17 cellular contexts compared by ENCODE assay signal in genomic region chr14:105326891-105327694, GRCh38. TPM values are rescaled to one million over a fixed set of nuclear protein-coding genes. Genes with fewer than 3 reads are reported as not detected.
DNase-seq lines count a peak whose midpoint lies in the region; TF ChIP-seq lines count a peak whose summit lies in the region.
"Had no signal": no experiment of that assay in that cellular context is flagged by ENCODE, and none has a peak within 500 bp of the region (broad histone marks: within the 10 kb centered on the region; RNA-seq: fewer than 3 reads in every experiment).

No MANE protein-coding gene starts in this region.

- DNase-seq in cardiac muscle cell (ENCODE audit: low read depth in 1 of 2, low spot score in 1 of 2) (no peak), nephron progenitor cell (peak; percentile 42), hepatic stellate cell (ENCODE audit: low spot score) (no peak), HT-29 (ENCODE audit: low spot score) (no peak), NCI-H345 treated with DMSO at 0.1 percent for 48 hours (lab: John Stamatoyannopoulos, UW; ENCODE audit: unreplicated experiment) (no peak)
- DNase-seq in activated naive CD4-positive, alpha-beta T cell treated with anti-CD3 and anti-CD28 coated beads for 36 hours, result no peak
- DNase-seq: activated naive CD4-positive, alpha-beta T cell treated with Interleukin-2 at 50 U/mL for 16 hours; CD8-positive, alpha-beta memory T cell; cortex of kidney; NCI-H187 treated with DMSO at 0.1 percent for 48 hours; PC-3; stomach had no signal

- peaks cover 100% of the 10 kb centered on the region for H4K20me1 ChIP-seq in BLaER1

- peaks cover 58% of the 10 kb centered on the region for H3K4me1 Mint-ChIP-seq in nephron progenitor cell
- H3K4me1 Mint-ChIP-seq in activated naive CD4-positive, alpha-beta T cell treated with anti-CD3 and anti-CD28 coated beads for 36 hours (ENCODE audit: low read depth), result peaks cover 39% of the 10 kb centered on the region

- H3K4me1 ChIP-seq in BLaER1, result peaks cover 99% of the 10 kb centered on the region
- H3K4me1 ChIP-seq in HEK293 (ENCODE audit: control insufficient read depth, insufficient read depth, low read length), result peaks cover 6% of the 10 kb centered on the region; the same call in 1 of the 2 replicates
- H3K4me1 ChIP-seq in cardiac muscle cell (ENCODE audit: low read depth), result peaks cover 55% of the 10 kb centered on the region

- H3K4me2 ChIP-seq in BLaER1, result peak overlapping the region; percentile 72

- peaks cover 15% of the 10 kb centered on the region for H3K36me3 Mint-ChIP-seq in nephron progenitor cell (ENCODE audit: low read depth)
- H3K36me3 Mint-ChIP-seq in activated naive CD4-positive, alpha-beta T cell treated with anti-CD3 and anti-CD28 coated beads for 36 hours (ENCODE audit: low read depth), result peaks cover 3% of the 10 kb centered on the region
- H3K36me3 Mint-ChIP-seq: natural killer cell treated with Interleukin-12 subunit alpha and Interleukin-12 subunit beta and Interleukin-15 and Interleukin-18, amount 100 ng/mL, for 72 hours had no signal

- no peaks in the 10 kb centered on the region for H3K27me3 Mint-ChIP-seq in nephron progenitor cell (ENCODE audit: low read depth, poor library complexity)
- H3K27me3 Mint-ChIP-seq in activated naive CD4-positive, alpha-beta T cell treated with anti-CD3 and anti-CD28 coated beads for 36 hours (ENCODE audit: low read depth), result no peaks in the 10 kb centered on the region
- H3K27me3 Mint-ChIP-seq: CD8-positive, alpha-beta memory T cell; natural killer cell treated with Interleukin-12 subunit alpha and Interleukin-12 subunit beta and Interleukin-15 and Interleukin-18, amount 100 ng/mL, for 72 hours had no signal

- no peaks in the 10 kb centered on the region for H3K27me3 ChIP-seq in BLaER1
- H3K27me3 ChIP-seq in cardiac muscle cell, result no peaks in the 10 kb centered on the region
- H3K27me3 ChIP-seq: gastroesophageal sphincter, stomach had no signal

- peak overlapping the region; percentile 36 for H3K4me3 Mint-ChIP-seq in nephron progenitor cell
- no peak overlapping the region for H3K4me3 Mint-ChIP-seq in activated naive CD4-positive, alpha-beta T cell treated with anti-CD3 and anti-CD28 coated beads for 36 hours
- H3K4me3 Mint-ChIP-seq: CD8-positive, alpha-beta memory T cell; natural killer cell treated with Interleukin-12 subunit alpha and Interleukin-12 subunit beta and Interleukin-15 and Interleukin-18, amount 100 ng/mL, for 72 hours had no signal

- H3K9ac ChIP-seq in BLaER1, result peak overlapping the region; percentile 34; the same call in 1 of the 2 replicates

- H3K36me3 ChIP-seq in BLaER1, result peaks cover 12% of the 10 kb centered on the region; the same call in 1 of the 2 replicates
- no peaks in the 10 kb centered on the region; a peak in 1 of 3 replicates for H3K36me3 ChIP-seq in HEK293 (ENCODE audit: control insufficient read depth in 2 of 2, insufficient read depth in 1 of 2, low read length in 2 of 2)
- H3K36me3 ChIP-seq in cardiac muscle cell, result no peaks in the 10 kb centered on the region

- H3K4me3 ChIP-seq in BLaER1 (no peak overlapping the region), HEK293 (ENCODE audit: low read depth, low read length) (no peak overlapping the region), cardiac muscle cell (no peak overlapping the region)
- H3K4me3 ChIP-seq: gastroesophageal sphincter, stomach had no signal

- peaks cover 9% of the 10 kb centered on the region for H3K9me3 Mint-ChIP-seq in nephron progenitor cell
- no peaks in the 10 kb centered on the region for H3K9me3 Mint-ChIP-seq in activated naive CD4-positive, alpha-beta T cell treated with anti-CD3 and anti-CD28 coated beads for 36 hours
- H3K9me3 Mint-ChIP-seq: CD8-positive, alpha-beta memory T cell; natural killer cell treated with Interleukin-12 subunit alpha and Interleukin-12 subunit beta and Interleukin-15 and Interleukin-18, amount 100 ng/mL, for 72 hours had no signal

- H3K9me3 ChIP-seq in BLaER1 (peaks cover 13% of the 10 kb centered on the region), HEK293 (ENCODE audit: control insufficient read depth, insufficient read depth, low read depth, low read length) (no peaks in the 10 kb centered on the region), cardiac muscle cell (ENCODE audit: low read depth) (no peaks in the 10 kb centered on the region)
- H3K9me3 ChIP-seq: gastroesophageal sphincter, stomach had no signal

- POLR2A ChIA-PET in HEK293 (lab: Yijun Ruan, JAX), result interaction anchor here (0.9 to 1.2 kb wide), 2 partner anchors 11 to 26 kb away, joined by 3 to 5 read pairs; partner anchors contain the start of gene BRF1

- CTCF ChIA-PET in HEK293 (lab: Yijun Ruan, JAX), result no interaction called here
- CTCF ChIA-PET in activated naive CD4-positive, alpha-beta T cell treated with anti-CD3 and anti-CD28 coated beads for 36 hours (lab: Charles Lee), result interaction anchor here (1.0 kb wide), 1 partner anchor 18 kb away, joined by 3 read pairs; no protein-coding TSS in a partner anchor

- TF ChIP-seq CTCF in HEK293 (tag by site-specific recombination; IDR thresholded peaks at IDR 0.05) (no peak), cardiac muscle cell (IDR thresholded peaks at IDR 0.05; ENCODE audit: low read depth, low read length) (no peak), nephron progenitor cell (IDR thresholded peaks at IDR 0.05) (no peak)

- peak overlapping the region; percentile 42 for H3K27ac Mint-ChIP-seq in nephron progenitor cell
- no peak overlapping the region for H3K27ac Mint-ChIP-seq in activated naive CD4-positive, alpha-beta T cell treated with anti-CD3 and anti-CD28 coated beads for 36 hours
- H3K27ac Mint-ChIP-seq: CD8-positive, alpha-beta memory T cell; natural killer cell treated with Interleukin-12 subunit alpha and Interleukin-12 subunit beta and Interleukin-15 and Interleukin-18, amount 100 ng/mL, for 72 hours had no signal

- intact Hi-C loops in activated naive CD4-positive, alpha-beta T cell treated with anti-CD3 and anti-CD28 coated beads for 36 hours (cut with micrococcal nuclease), result no loop called here

- peak overlapping the region; percentile 44 for H3K27ac ChIP-seq in BLaER1
- H3K27ac ChIP-seq in HEK293 (ENCODE audit: extremely low read depth, low read depth, low read length), result no peak overlapping the region
- peak overlapping the region; percentile 16 for H3K27ac ChIP-seq in cardiac muscle cell
- H3K27ac ChIP-seq: epithelial cell of prostate, gastroesophageal sphincter, stomach had no signal

TF ChIP-seq in HEK293, 187 proteins besides CTCF, POLR2A, EP300 and RAD21 (continues in another document):
- TF ChIP-seq ZNF76 (tag by site-specific recombination; IDR thresholded peaks at IDR 0.05; ENCODE audit: borderline replicate concordance, low read depth) (no peak), KLF1 (tag by site-specific recombination; IDR thresholded peaks at IDR 0.05) (peak; percentile 51), ZNF114 (tag by site-specific recombination; IDR thresholded peaks at IDR 0.05) (no peak), ZNF341 (tag by site-specific recombination; IDR thresholded peaks at IDR 0.05; ENCODE audit: low read depth) (peak; percentile 43; the same call in 1 of the 2 replicates), ZNF571 (tag by site-specific recombination; IDR thresholded peaks at IDR 0.05) (no peak), ZNF501 (tag by site-specific recombination; IDR thresholded peaks at IDR 0.05) (no peak), MEIS1 (CRISPR knock-in tag; IDR thresholded peaks at IDR 0.05; ENCODE audit: borderline replicate concordance) (no peak), KLF7 (tag by site-specific recombination; IDR thresholded peaks at IDR 0.05; ENCODE audit: borderline replicate concordance) (no peak), ZNF302 (tag by site-specific recombination; IDR thresholded peaks at IDR 0.05; ENCODE audit: low read depth) (no peak), TRIM28 (IDR thresholded peaks at IDR 0.05; ENCODE audit: borderline replicate concordance, low read length) (no peak), ZNF274 (IDR thresholded peaks at IDR 0.05; ENCODE audit: low read length) (no peak), ZNF274 (tag by site-specific recombination; IDR thresholded peaks at IDR 0.05; ENCODE audit: borderline replicate concordance) (no peak), ZNF248 (tag by site-specific recombination; IDR thresholded peaks at IDR 0.05) (no peak), MZF1 (tag by site-specific recombination; IDR thresholded peaks at IDR 0.05; ENCODE audit: borderline replicate concordance) (no peak), ZNF449 (tag by site-specific recombination; IDR thresholded peaks at IDR 0.05) (no peak), ZNF670 (tag by site-specific recombination; IDR thresholded peaks at IDR 0.05; ENCODE audit: low read depth) (no peak), ZIC2 (tag by site-specific recombination; IDR thresholded peaks at IDR 0.05) (peak; percentile 62), ZNF239 (tag by site-specific recombination; IDR thresholded peaks at IDR 0.05) (no peak), ZNF600 (tag by site-specific recombination; IDR thresholded peaks at IDR 0.05) (peak; percentile 24; the same call in 1 of the 2 replicates), ZNF24 (tag by site-specific recombination; IDR thresholded peaks at IDR 0.05) (no peak), KLF9 (tag by site-specific recombination; IDR thresholded peaks at IDR 0.05; ENCODE audit: low read depth) (no peak), ZNF423 (tag by site-specific recombination; IDR thresholded peaks at IDR 0.05) (no peak), ZNF544 (tag by site-specific recombination; IDR thresholded peaks at IDR 0.05) (no peak)

RNA-seq across cellular contexts. Expression of gene PACS2, which starts 12.5 kb away (rescaled TPM):
- total RNA-seq in cardiac muscle cell, result 96.3 and 144 TPM in 2 replicates
- polyA plus RNA-seq in cardiac muscle cell, result 66.1 and 79.1 TPM in 2 replicates
- total RNA-seq in HT-29 (2014; rRNA removed; shearing (Covaris generic)), result 65.6 and 65.7 TPM in 2 replicates
- 10 to 100 TPM; 25.1 to 29.6 TPM for total RNA-seq in activated naive CD4-positive, alpha-beta T cell treated with anti-CD3 and anti-CD28 coated beads for 36 hours

RNA-seq across cellular contexts. Expression of gene BRF1, which starts 26.3 kb away (rescaled TPM):
- 43.9 and 82.2 TPM in 2 replicates for total RNA-seq in cardiac muscle cell
- 22.2 and 26.6 TPM in 2 replicates for polyA plus RNA-seq in cardiac muscle cell
- total RNA-seq in HT-29 (2014; rRNA removed; shearing (Covaris generic)), result 46.6 and 50.2 TPM in 2 replicates
- total RNA-seq in activated naive CD4-positive, alpha-beta T cell treated with anti-CD3 and anti-CD28 coated beads for 36 hours, result 10 to 100 TPM; 20.6 to 23.4 TPM
